ENCODE assay signal across 31 cellular contexts in the genomic region with DNA sequence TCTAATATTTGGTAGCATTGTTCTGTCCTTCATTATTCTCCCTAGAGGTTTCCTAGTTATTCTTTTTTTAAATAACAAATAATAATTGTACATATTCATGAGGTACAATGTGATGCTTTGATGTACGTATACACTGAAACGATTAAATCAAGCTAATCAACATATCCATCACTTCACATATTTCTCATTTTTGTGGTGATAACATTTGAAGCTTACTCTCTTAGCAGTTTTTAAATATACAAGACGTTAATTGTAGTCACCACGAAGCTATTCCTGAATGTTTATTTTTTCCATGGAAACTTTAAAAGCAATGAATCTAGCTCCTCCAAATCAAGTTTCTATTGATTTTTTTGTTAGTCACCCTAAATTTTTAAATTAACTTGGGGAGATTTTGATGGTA.
"Had no signal": no experiment of that assay in that cellular context is flagged by ENCODE, and none has a peak within 500 bp of the region (broad histone marks: within the 10 kb centered on the region; RNA-seq: fewer than 3 reads in every experiment).

No MANE protein-coding gene starts in this region.

- H3K4me3 ChIP-seq: ascending aorta, SK-N-MC had no signal

- H3K27ac Mint-ChIP-seq: activated CD8-positive, alpha-beta memory T cell treated with anti-CD3 and anti-CD28 coated beads, Interleukin-2, amount 10 ng/mL, durations not matched to agents 7 days and 5 days; activated naive CD4-positive, alpha-beta T cell treated with anti-CD3 and anti-CD28 coated beads, Interleukin-2, amount 50 U/mL, for 24 hours; activated T-cell treated with anti-CD3 and anti-CD28 coated beads, Interleukin-2, amount 50 U/mL, for 24 hours; activated T-helper 1 cell treated with anti-CD3 and anti-CD28 coated beads, Interleukin-12 subunit alpha, Interleukin-12 subunit beta, Interleukin-2, Interleukin-4 antibody, amounts not matched to agents 30 ng/mL and 10 ng/mL and 1 ng/mL, durations not matched to agents 14 hours and 24 hours and 36 hours; brain; T-cell; T-helper 2 cell treated with Interferon-gamma antibody and Interleukin-4, amounts not matched to agents 5 μg/mL and 100 μg/mL, for 36 hours; WTC11 had no signal

- H3K36me3 Mint-ChIP-seq: activated CD8-positive, alpha-beta memory T cell treated with anti-CD3 and anti-CD28 coated beads, Interleukin-2, amount 10 ng/mL, durations not matched to agents 7 days and 5 days; activated naive CD4-positive, alpha-beta T cell treated with anti-CD3 and anti-CD28 coated beads, Interleukin-2, amount 50 U/mL, for 24 hours; brain; T-cell; WTC11 had no signal

- ATAC-seq: activated CD8-positive, alpha-beta memory T cell treated with anti-CD3 and anti-CD28 coated beads, Interleukin-2, amount 10 ng/mL, durations not matched to agents 7 days and 5 days; Panc1; Right ventricle myocardium inferior; T-cell; WTC11 had no signal

- H3K36me3 ChIP-seq: ascending aorta had no signal

- DNase-seq: activated CD4-positive, alpha-beta T cell treated with anti-CD3 and anti-CD28 coated beads for 48 hours; activated CD4-positive, alpha-beta T cell treated with anti-CD3 and anti-CD28 coated beads, Interleukin-2, amount 50 U/mL, for 4 hours; activated CD4-positive, CD25-positive, alpha-beta regulatory T cell treated with anti-CD3 and anti-CD28 coated beads, Interleukin-2, amount 50 U/mL, for 72 hours; activated CD8-positive, alpha-beta memory T cell treated with anti-CD3 and anti-CD28 coated beads, Interleukin-2, amount 10 ng/mL, durations not matched to agents 7 days and 5 days; activated effector memory CD4-positive, alpha-beta T cell treated with Interleukin-2 at 50 U/mL for 16 hours; activated naive CD4-positive, alpha-beta T cell; activated T-cell treated with anti-CD3 and anti-CD28 coated beads, Interleukin-2, amount 50 U/mL, for 24 hours; amniotic stem cell; Kasumi-1; NCI-H1092; NCI-H1417 treated with DMSO at 0.1 percent for 48 hours; NCI-H1694; NCI-H2029; NCI-H2107; NCI-H2171 treated with DMSO at 0.1 percent for 48 hours; NCI-H345; NCI-H510A; NCI-H526 treated with DMSO at 0.1 percent for 48 hours; NCI-H82; RPMI8226; T-cell had no signal

- H3K4me3 Mint-ChIP-seq: activated CD8-positive, alpha-beta memory T cell treated with anti-CD3 and anti-CD28 coated beads, Interleukin-2, amount 10 ng/mL, durations not matched to agents 7 days and 5 days; activated naive CD4-positive, alpha-beta T cell treated with anti-CD3 and anti-CD28 coated beads, Interleukin-2, amount 50 U/mL, for 24 hours; activated T-cell treated with anti-CD3 and anti-CD28 coated beads, Interleukin-2, amount 50 U/mL, for 24 hours; activated T-helper 1 cell treated with anti-CD3 and anti-CD28 coated beads, Interleukin-12 subunit alpha, Interleukin-12 subunit beta, Interleukin-2, Interleukin-4 antibody, amounts not matched to agents 30 ng/mL and 10 ng/mL and 1 ng/mL, durations not matched to agents 14 hours and 24 hours and 36 hours; brain; central memory CD8-positive, alpha-beta T cell; T-cell; T-helper 2 cell treated with Interferon-gamma antibody and Interleukin-4, amounts not matched to agents 5 μg/mL and 100 μg/mL, for 36 hours; WTC11 had no signal

- H3K9me3 ChIP-seq: ascending aorta had no signal

- H3K27me3 ChIP-seq: ascending aorta had no signal

- H3K4me1 Mint-ChIP-seq: activated CD8-positive, alpha-beta memory T cell treated with anti-CD3 and anti-CD28 coated beads, Interleukin-2, amount 10 ng/mL, durations not matched to agents 7 days and 5 days; T-cell had no signal

- H3K27ac ChIP-seq: ascending aorta, SK-N-MC had no signal

- H3K9me3 Mint-ChIP-seq: activated naive CD4-positive, alpha-beta T cell treated with anti-CD3 and anti-CD28 coated beads, Interleukin-2, amount 50 U/mL, for 24 hours; activated T-cell treated with anti-CD3 and anti-CD28 coated beads, Interleukin-2, amount 50 U/mL, for 24 hours; activated T-helper 1 cell treated with anti-CD3 and anti-CD28 coated beads, Interleukin-12 subunit alpha, Interleukin-12 subunit beta, Interleukin-2, Interleukin-4 antibody, amounts not matched to agents 30 ng/mL and 10 ng/mL and 1 ng/mL, durations not matched to agents 14 hours and 24 hours and 36 hours; brain; central memory CD8-positive, alpha-beta T cell; T-cell; T-helper 2 cell treated with Interferon-gamma antibody and Interleukin-4, amounts not matched to agents 5 μg/mL and 100 μg/mL, for 36 hours; WTC11 had no signal
